1 cellular context compared by ENCODE assay signal in the genomic region with DNA sequence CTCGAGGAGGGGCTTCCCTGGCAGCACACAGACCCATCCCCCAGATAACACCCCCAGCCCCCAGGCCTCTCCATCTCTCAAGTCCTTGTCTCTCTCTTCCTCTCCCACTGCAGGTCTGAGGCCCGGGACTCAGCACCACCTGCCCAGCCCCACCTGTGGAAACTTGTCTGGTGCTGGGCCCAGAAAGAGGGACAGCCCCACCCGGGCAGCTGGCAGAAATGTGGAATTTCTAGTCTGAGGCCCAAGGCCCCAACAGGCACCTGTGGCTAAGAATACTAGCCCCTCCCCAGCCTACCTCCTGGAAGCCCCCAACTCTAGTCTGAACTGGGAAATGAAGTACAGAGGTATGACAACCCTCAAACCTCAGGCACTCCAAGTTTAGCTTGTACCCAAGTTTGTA.
TF ChIP-seq lines count a peak whose summit lies in the region.

No MANE protein-coding gene starts in this region.

TF ChIP-seq in GM23338, 12 proteins besides CTCF, POLR2A, EP300 and RAD21 (continued from another document):
- TF ChIP-seq, protein P1, sequence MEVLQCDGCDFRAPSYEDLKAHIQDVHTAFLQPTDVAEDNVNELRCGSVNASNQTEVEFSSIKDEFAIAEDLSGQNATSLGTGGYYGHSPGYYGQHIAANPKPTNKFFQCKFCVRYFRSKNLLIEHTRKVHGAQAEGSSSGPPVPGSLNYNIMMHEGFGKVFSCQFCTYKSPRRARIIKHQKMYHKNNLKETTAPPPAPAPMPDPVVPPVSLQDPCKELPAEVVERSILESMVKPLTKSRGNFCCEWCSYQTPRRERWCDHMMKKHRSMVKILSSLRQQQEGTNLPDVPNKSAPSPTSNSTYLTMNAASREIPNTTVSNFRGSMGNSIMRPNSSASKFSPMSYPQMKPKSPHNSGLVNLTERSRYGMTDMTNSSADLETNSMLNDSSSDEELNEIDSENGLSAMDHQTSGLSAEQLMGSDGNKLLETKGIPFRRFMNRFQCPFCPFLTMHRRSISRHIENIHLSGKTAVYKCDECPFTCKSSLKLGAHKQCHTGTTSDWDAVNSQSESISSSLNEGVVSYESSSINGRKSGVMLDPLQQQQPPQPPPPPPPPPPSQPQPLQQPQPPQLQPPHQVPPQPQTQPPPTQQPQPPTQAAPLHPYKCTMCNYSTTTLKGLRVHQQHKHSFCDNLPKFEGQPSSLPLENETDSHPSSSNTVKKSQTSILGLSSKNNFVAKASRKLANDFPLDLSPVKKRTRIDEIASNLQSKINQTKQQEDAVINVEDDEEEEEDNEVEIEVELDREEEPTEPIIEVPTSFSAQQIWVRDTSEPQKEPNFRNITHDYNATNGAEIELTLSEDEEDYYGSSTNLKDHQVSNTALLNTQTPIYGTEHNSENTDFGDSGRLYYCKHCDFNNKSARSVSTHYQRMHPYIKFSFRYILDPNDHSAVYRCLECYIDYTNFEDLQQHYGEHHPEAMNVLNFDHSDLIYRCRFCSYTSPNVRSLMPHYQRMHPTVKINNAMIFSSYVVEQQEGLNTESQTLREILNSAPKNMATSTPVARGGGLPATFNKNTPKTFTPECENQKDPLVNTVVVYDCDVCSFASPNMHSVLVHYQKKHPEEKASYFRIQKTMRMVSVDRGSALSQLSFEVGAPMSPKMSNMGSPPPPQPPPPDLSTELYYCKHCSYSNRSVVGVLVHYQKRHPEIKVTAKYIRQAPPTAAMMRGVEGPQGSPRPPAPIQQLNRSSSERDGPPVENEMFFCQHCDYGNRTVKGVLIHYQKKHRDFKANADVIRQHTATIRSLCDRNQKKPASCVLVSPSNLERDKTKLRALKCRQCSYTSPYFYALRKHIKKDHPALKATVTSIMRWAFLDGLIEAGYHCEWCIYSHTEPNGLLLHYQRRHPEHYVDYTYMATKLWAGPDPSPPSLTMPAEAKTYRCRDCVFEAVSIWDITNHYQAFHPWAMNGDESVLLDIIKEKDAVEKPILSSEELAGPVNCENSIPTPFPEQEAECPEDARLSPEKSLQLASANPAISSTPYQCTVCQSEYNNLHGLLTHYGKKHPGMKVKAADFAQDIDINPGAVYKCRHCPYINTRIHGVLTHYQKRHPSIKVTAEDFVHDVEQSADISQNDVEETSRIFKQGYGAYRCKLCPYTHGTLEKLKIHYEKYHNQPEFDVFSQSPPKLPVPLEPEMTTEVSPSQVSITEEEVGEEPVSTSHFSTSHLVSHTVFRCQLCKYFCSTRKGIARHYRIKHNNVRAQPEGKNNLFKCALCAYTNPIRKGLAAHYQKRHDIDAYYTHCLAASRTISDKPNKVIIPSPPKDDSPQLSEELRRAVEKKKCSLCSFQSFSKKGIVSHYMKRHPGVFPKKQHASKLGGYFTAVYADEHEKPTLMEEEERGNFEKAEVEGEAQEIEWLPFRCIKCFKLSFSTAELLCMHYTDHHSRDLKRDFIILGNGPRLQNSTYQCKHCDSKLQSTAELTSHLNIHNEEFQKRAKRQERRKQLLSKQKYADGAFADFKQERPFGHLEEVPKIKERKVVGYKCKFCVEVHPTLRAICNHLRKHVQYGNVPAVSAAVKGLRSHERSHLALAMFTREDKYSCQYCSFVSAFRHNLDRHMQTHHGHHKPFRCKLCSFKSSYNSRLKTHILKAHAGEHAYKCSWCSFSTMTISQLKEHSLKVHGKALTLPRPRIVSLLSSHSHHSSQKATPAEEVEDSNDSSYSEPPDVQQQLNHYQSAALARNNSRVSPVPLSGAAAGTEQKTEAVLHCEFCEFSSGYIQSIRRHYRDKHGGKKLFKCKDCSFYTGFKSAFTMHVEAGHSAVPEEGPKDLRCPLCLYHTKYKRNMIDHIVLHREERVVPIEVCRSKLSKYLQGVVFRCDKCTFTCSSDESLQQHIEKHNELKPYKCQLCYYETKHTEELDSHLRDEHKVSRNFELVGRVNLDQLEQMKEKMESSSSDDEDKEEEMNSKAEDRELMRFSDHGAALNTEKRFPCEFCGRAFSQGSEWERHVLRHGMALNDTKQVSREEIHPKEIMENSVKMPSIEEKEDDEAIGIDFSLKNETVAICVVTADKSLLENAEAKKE (CRISPR knock-in tag; IDR thresholded peaks at IDR 0.05) = no peak
- TF ChIP-seq ZNF114 (CRISPR knock-in tag; IDR thresholded peaks at IDR 0.05) = no peak
